20 cellular contexts compared by ENCODE assay signal in genomic region chr19:38786061-38786460, GRCh38. TPM values are rescaled to one million over a fixed set of nuclear protein-coding genes. Genes with fewer than 3 reads are reported as not detected.
"Had no signal": no experiment of that assay in that cellular context is flagged by ENCODE, and none has a peak within 500 bp of the region (broad histone marks: within the 10 kb centered on the region; RNA-seq: fewer than 3 reads in every experiment).

No MANE protein-coding gene starts in this region.

RNA-seq across cellular contexts. Expression of gene LGALS7B, which starts 2.9 kb away (rescaled TPM):
- total RNA-seq: activated CD4-positive, alpha-beta memory T cell treated with anti-CD3 and anti-CD28 coated beads for 36 hours; activated CD4-positive, alpha-beta T cell treated with anti-CD3 and anti-CD28 coated beads, Interleukin-2, amount 10 ng/mL, durations not matched to agents 24 days and 14 days; activated CD8-positive, alpha-beta memory T cell treated with anti-CD3 and anti-CD28 coated beads for 36 hours; activated CD8-positive, alpha-beta T cell treated with anti-CD3 and anti-CD28 coated beads for 36 hours; activated naive CD4-positive, alpha-beta T cell treated with anti-CD3 and anti-CD28 coated beads for 36 hours; activated naive CD4-positive, alpha-beta T cell treated with anti-CD3 and anti-CD28 coated beads, Interleukin-2, amount 50 U/mL, for 72 hours; activated naive CD8-positive, alpha-beta T cell treated with anti-CD3 and anti-CD28 coated beads for 36 hours; activated T-cell treated with anti-CD3 and anti-CD28 coated beads, Interleukin-2, amount 50 U/mL, for 4 hours; activated T-cell treated with anti-CD3 and anti-CD28 coated beads, Interleukin-2, amount 50 U/mL, for 72 hours; activated T-helper 1 cell treated with anti-CD3 and anti-CD28 coated beads, Interleukin-12 subunit alpha, Interleukin-12 subunit beta, Interleukin-2, Interleukin-4 antibody, amounts not matched to agents 30 ng/mL and 10 ng/mL and 1 ng/mL, durations not matched to agents 14 hours and 24 hours and 36 hours; activated T-helper 17 cell treated with anti-CD3 and anti-CD28 coated beads, Interleukin-2, amount 50 U/mL, for 72 hours; adrenal gland; aorta; astrocyte; body of pancreas; cardiac septum; cerebellum; T-helper 1 cell treated with Interleukin-12 subunit alpha and Interleukin-12 subunit beta and Interleukin-4 antibody, amounts not matched to agents 30 ng/mL and 1 ng/mL, for 36 hours; T-helper 17 cell; T-helper 2 cell treated with Interferon-gamma antibody and Interleukin-4, amounts not matched to agents 100 ng/mL and 5 ng/mL, for 36 hours had no signal
- polyA plus RNA-seq: aorta had no signal

RNA-seq across cellular contexts. Expression of gene LGALS7, which starts 12.7 kb away (rescaled TPM):
- total RNA-seq: activated CD4-positive, alpha-beta memory T cell treated with anti-CD3 and anti-CD28 coated beads for 36 hours; activated CD4-positive, alpha-beta T cell treated with anti-CD3 and anti-CD28 coated beads, Interleukin-2, amount 10 ng/mL, durations not matched to agents 24 days and 14 days; activated CD8-positive, alpha-beta memory T cell treated with anti-CD3 and anti-CD28 coated beads for 36 hours; activated CD8-positive, alpha-beta T cell treated with anti-CD3 and anti-CD28 coated beads for 36 hours; activated naive CD4-positive, alpha-beta T cell treated with anti-CD3 and anti-CD28 coated beads for 36 hours; activated naive CD4-positive, alpha-beta T cell treated with anti-CD3 and anti-CD28 coated beads, Interleukin-2, amount 50 U/mL, for 72 hours; activated naive CD8-positive, alpha-beta T cell treated with anti-CD3 and anti-CD28 coated beads for 36 hours; activated T-cell treated with anti-CD3 and anti-CD28 coated beads, Interleukin-2, amount 50 U/mL, for 4 hours; activated T-cell treated with anti-CD3 and anti-CD28 coated beads, Interleukin-2, amount 50 U/mL, for 72 hours; activated T-helper 1 cell treated with anti-CD3 and anti-CD28 coated beads, Interleukin-12 subunit alpha, Interleukin-12 subunit beta, Interleukin-2, Interleukin-4 antibody, amounts not matched to agents 30 ng/mL and 10 ng/mL and 1 ng/mL, durations not matched to agents 14 hours and 24 hours and 36 hours; activated T-helper 17 cell treated with anti-CD3 and anti-CD28 coated beads, Interleukin-2, amount 50 U/mL, for 72 hours; adrenal gland; aorta; astrocyte; body of pancreas; cardiac septum; cerebellum; T-helper 1 cell treated with Interleukin-12 subunit alpha and Interleukin-12 subunit beta and Interleukin-4 antibody, amounts not matched to agents 30 ng/mL and 1 ng/mL, for 36 hours; T-helper 17 cell; T-helper 2 cell treated with Interferon-gamma antibody and Interleukin-4, amounts not matched to agents 100 ng/mL and 5 ng/mL, for 36 hours had no signal
- polyA plus RNA-seq: adrenal gland, aorta had no signal

RNA-seq across cellular contexts. Expression of gene LGALS4, which starts 26.7 kb away (rescaled TPM):
- total RNA-seq: activated naive CD4-positive, alpha-beta T cell treated with anti-CD3 and anti-CD28 coated beads for 36 hours had no signal
